15 cellular contexts compared by ENCODE assay signal in the genomic region with DNA sequence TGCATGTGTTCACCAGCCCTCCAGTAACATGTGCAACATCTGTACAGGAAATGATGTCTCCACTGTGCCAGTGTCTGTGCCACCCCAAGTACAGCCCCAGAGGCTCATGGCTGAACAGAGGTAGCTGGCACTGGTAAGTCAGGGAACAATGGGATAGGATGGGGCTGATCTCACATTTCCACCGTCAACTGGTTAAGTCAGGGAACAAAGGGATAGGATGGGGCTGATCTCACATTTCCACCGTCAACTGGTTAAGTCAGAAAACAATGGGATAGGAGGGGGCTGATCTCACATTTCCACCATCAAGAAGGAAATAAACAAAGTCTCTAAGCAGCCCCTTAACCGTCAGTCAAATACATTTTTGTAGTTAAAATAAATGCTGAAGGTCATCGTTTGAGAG.
"Had no signal": no experiment of that assay in that cellular context is flagged by ENCODE, and none has a peak within 500 bp of the region (broad histone marks: within the 10 kb centered on the region; RNA-seq: fewer than 3 reads in every experiment).

No MANE protein-coding gene starts in this region.

- H3K4me3 ChIP-seq: colonic mucosa, gastrocnemius medialis, lower lobe of right lung, thyroid gland, vagina had no signal

- H3K4me1 ChIP-seq: colonic mucosa, gastrocnemius medialis, lower lobe of right lung, thyroid gland, vagina had no signal

- H3K27me3 ChIP-seq: colonic mucosa, gastrocnemius medialis, thyroid gland, vagina had no signal

- H3K36me3 Mint-ChIP-seq: activated naive CD4-positive, alpha-beta T cell treated with anti-CD3 and anti-CD28 coated beads, Interleukin-2, amount 50 U/mL, for 24 hours had no signal

- H3K9me3 Mint-ChIP-seq: activated naive CD4-positive, alpha-beta T cell treated with anti-CD3 and anti-CD28 coated beads, Interleukin-2, amount 50 U/mL, for 24 hours had no signal

- DNase-seq: activated B cell treated with CpG ODN at 0.5 μM for 24 hours; activated CD4-positive, alpha-beta T cell treated with anti-CD3 and anti-CD28 coated beads, Interleukin-2, amount 50 U/mL, for 1 hour; activated effector memory CD4-positive, alpha-beta T cell treated with Interleukin-2 at 50 U/mL for 16 hours; activated T-cell treated with anti-CD3 and anti-CD28 coated beads, Interleukin-2, amount 50 U/mL, for 1 hour; caudate nucleus; colonic mucosa; effector CD4-positive, alpha-beta T cell; gastrocnemius medialis; lower lobe of right lung; midbrain; posterior cingulate gyrus; stimulated activated CD4-positive, alpha-beta T cell treated with anti-CD3 and anti-CD28 coated beads, Interleukin-4, amount 100 ng/mL, for 4 hours; thyroid gland had no signal

- H3K9me3 ChIP-seq: colonic mucosa, gastrocnemius medialis, lower lobe of right lung, thyroid gland, vagina had no signal

- H3K36me3 ChIP-seq: colonic mucosa, gastrocnemius medialis, lower lobe of right lung, thyroid gland, vagina had no signal

- H3K4me3 Mint-ChIP-seq: activated B cell treated with CpG ODN at 0.5 μM for 24 hours; activated naive CD4-positive, alpha-beta T cell treated with anti-CD3 and anti-CD28 coated beads, Interleukin-2, amount 50 U/mL, for 24 hours had no signal

- H3K27ac ChIP-seq: colonic mucosa, gastrocnemius medialis, lower lobe of right lung, thyroid gland, vagina had no signal

- H3K4me1 Mint-ChIP-seq: activated B cell treated with CpG ODN at 0.5 μM for 24 hours; activated naive CD4-positive, alpha-beta T cell treated with anti-CD3 and anti-CD28 coated beads, Interleukin-2, amount 50 U/mL, for 24 hours had no signal

- H3K27ac Mint-ChIP-seq: activated B cell treated with CpG ODN at 0.5 μM for 24 hours; activated naive CD4-positive, alpha-beta T cell treated with anti-CD3 and anti-CD28 coated beads, Interleukin-2, amount 50 U/mL, for 24 hours had no signal

- ATAC-seq: gastrocnemius medialis, lower lobe of right lung had no signal

- H3K27me3 Mint-ChIP-seq: activated B cell treated with CpG ODN at 0.5 μM for 24 hours; activated naive CD4-positive, alpha-beta T cell treated with anti-CD3 and anti-CD28 coated beads, Interleukin-2, amount 50 U/mL, for 24 hours had no signal
